In the genomic region with DNA sequence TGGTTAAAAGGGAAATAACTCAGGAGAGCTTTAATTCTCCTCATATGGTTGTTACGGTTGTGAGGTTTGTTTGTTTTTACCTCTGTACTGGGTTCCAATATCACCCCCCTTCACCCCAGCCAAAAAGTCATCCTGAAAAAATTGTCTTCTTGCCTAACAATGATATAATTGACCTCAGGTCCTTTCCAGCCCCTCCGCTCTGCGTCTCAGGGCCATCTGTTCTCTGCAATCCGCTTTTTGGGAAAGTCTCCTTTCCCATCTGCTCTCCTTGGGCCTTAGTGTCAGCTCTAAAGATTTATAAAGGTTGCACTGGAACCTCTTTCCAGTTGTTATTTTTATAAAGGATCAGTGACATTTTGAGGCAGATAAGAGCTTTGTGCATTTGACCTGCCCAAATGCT, we compare ENCODE assay signal across 13 cellular contexts. TPM values are rescaled to one million over a fixed set of nuclear protein-coding genes. Genes with fewer than 3 reads are reported as not detected.
DNase-seq lines count a peak whose midpoint lies in the region; ATAC-seq and TF ChIP-seq lines count a peak whose summit lies in the region.
"Had no signal": no experiment of that assay in that cellular context is flagged by ENCODE, and none has a peak within 500 bp of the region (broad histone marks: within the 10 kb centered on the region; RNA-seq: fewer than 3 reads in every experiment).

No MANE protein-coding gene starts in this region.

- BruUV-seq in MCF 10A (replicated peaks; lab: Mats Ljungman, UMichigan): no TSS peak

- no peaks in the 10 kb centered on the region for H3K9me3 Mint-ChIP-seq in MCF 10A (ENCODE audit: unreplicated experiment)
- no peaks in the 10 kb centered on the region for H3K9me3 Mint-ChIP-seq in activated T-cell treated with anti-CD3 and anti-CD28 coated beads, Interleukin-2, amount 50 U/mL, for 72 hours
- H3K9me3 Mint-ChIP-seq in activated CD4-positive, alpha-beta memory T cell treated with anti-CD3 and anti-CD28 coated beads, Interleukin-2, amount 10 ng/mL, durations not matched to agents 7 days and 5 days: no peaks in the 10 kb centered on the region

- DNase-seq in cardiac muscle cell (ENCODE audit: low read depth in 1 of 2, low spot score in 1 of 2) (no peak), cardiac septum (ENCODE audit: low spot score) (no peak), MCF 10A (ENCODE audit: unreplicated experiment) (no peak), uterus (no peak)
- no peak for DNase-seq in activated T-cell treated with anti-CD3 and anti-CD28 coated beads, Interleukin-2, amount 50 U/mL, for 72 hours
- no peak for DNase-seq in activated CD4-positive, alpha-beta memory T cell treated with anti-CD3 and anti-CD28 coated beads, Interleukin-2, amount 10 ng/mL, durations not matched to agents 7 days and 5 days
- DNase-seq: NCI-H1092, SIG-M5, testis had no signal

- H3K4me3 ChIP-seq in cardiac muscle cell (no peak overlapping the region), mucosa of rectum (ENCODE audit: low read length in 2 of 2) (peak overlapping the region; percentile 42 to 64), uterus (no peak overlapping the region)
- H3K4me3 ChIP-seq: testis had no signal

- no peak for TF ChIP-seq CTCF in cardiac muscle cell (IDR thresholded peaks at IDR 0.05; ENCODE audit: low read depth, low read length)
- TF ChIP-seq CTCF in MCF 10A (IDR thresholded peaks at IDR 0.05; ENCODE audit: unreplicated experiment): no peak
- TF ChIP-seq CTCF in uterus (IDR thresholded peaks at IDR 0.05): no peak

- H3K27me3 ChIP-seq in cardiac muscle cell (no peaks in the 10 kb centered on the region), mucosa of rectum (ENCODE audit: control insufficient read depth in 2 of 2, insufficient read depth in 2 of 2, low read length in 2 of 2) (peaks cover 0 to 4% of the 10 kb centered on the region in 2 donors), uterus (no peaks in the 10 kb centered on the region)
- H3K27me3 ChIP-seq: testis had no signal

- POLR2A ChIA-PET in MCF 10A (lab: Yijun Ruan, JAX): interaction anchor here (0.8 to 3.1 kb wide), 4 partner anchors 23 to 76 kb away, joined by 3 to 18 read pairs (median 3); no protein-coding TSS in a partner anchor
- POLR2A ChIA-PET in activated CD4-positive, alpha-beta memory T cell treated with anti-CD3 and anti-CD28 coated beads, Interleukin-2, amount 10 ng/mL, durations not matched to agents 7 days and 5 days (lab: Charles Lee): no interaction called here

- H3K36me3 Mint-ChIP-seq in MCF 10A (ENCODE audit: insufficient read depth, unreplicated experiment): no peaks in the 10 kb centered on the region
- no peaks in the 10 kb centered on the region for H3K36me3 Mint-ChIP-seq in activated T-cell treated with anti-CD3 and anti-CD28 coated beads, Interleukin-2, amount 50 U/mL, for 72 hours (ENCODE audit: insufficient read depth in 2 of 2)
- peaks cover 25% of the 10 kb centered on the region for H3K36me3 Mint-ChIP-seq in activated CD4-positive, alpha-beta memory T cell treated with anti-CD3 and anti-CD28 coated beads, Interleukin-2, amount 10 ng/mL, durations not matched to agents 7 days and 5 days (ENCODE audit: low read depth)

- peaks cover 55% of the 10 kb centered on the region for H3K27me3 Mint-ChIP-seq in MCF 10A (ENCODE audit: insufficient read depth, unreplicated experiment)
- peaks cover 8% of the 10 kb centered on the region for H3K27me3 Mint-ChIP-seq in activated T-cell treated with anti-CD3 and anti-CD28 coated beads, Interleukin-2, amount 50 U/mL, for 72 hours (ENCODE audit: low read depth)
- H3K27me3 Mint-ChIP-seq in activated CD4-positive, alpha-beta memory T cell treated with anti-CD3 and anti-CD28 coated beads, Interleukin-2, amount 10 ng/mL, durations not matched to agents 7 days and 5 days: no peaks in the 10 kb centered on the region

- H3K9ac ChIP-seq in mucosa of rectum (ENCODE audit: low read depth in 1 of 2, low read length in 2 of 2): peak overlapping the region; percentile 66 to 70

- no peaks in the 10 kb centered on the region for H3K9me3 ChIP-seq in cardiac muscle cell (ENCODE audit: low read depth)
- H3K9me3 ChIP-seq in mucosa of rectum (ENCODE audit: control insufficient read depth in 2 of 2, low read length in 2 of 2): no peaks in the 10 kb centered on the region
- H3K9me3 ChIP-seq in uterus: no peaks in the 10 kb centered on the region
- H3K9me3 ChIP-seq: testis had no signal

- no peak overlapping the region for H3K4me3 Mint-ChIP-seq in MCF 10A (ENCODE audit: unreplicated experiment)
- H3K4me3 Mint-ChIP-seq in activated T-cell treated with anti-CD3 and anti-CD28 coated beads, Interleukin-2, amount 50 U/mL, for 72 hours: no peak overlapping the region
- H3K4me3 Mint-ChIP-seq in activated CD4-positive, alpha-beta memory T cell treated with anti-CD3 and anti-CD28 coated beads, Interleukin-2, amount 10 ng/mL, durations not matched to agents 7 days and 5 days: no peak overlapping the region

- H3K4me1 ChIP-seq in cardiac muscle cell (ENCODE audit: low read depth) (peaks cover 47% of the 10 kb centered on the region), mucosa of rectum (ENCODE audit: control insufficient read depth in 2 of 2, insufficient read depth in 2 of 2, low read length in 2 of 2) (peaks cover 25 to 35% of the 10 kb centered on the region in 2 donors), uterus (no peaks in the 10 kb centered on the region)
- H3K4me1 ChIP-seq: testis had no signal

- intact Hi-C loops in cardiac septum (cut with DNase I) (no loop called here), MCF 10A (cut with micrococcal nuclease) (no loop called here), uterus (cut with DNase I; ENCODE audit: low total_unique reads) (no loop called here)

- CTCF ChIA-PET in MCF 10A (lab: Yijun Ruan, JAX): interaction anchor here (0.6 to 1.5 kb wide), 6 partner anchors 14 to 640 kb away, joined by 3 to 5 read pairs (median 4); partner anchors contain the start of gene MED12
- CTCF ChIA-PET in activated CD4-positive, alpha-beta memory T cell treated with anti-CD3 and anti-CD28 coated beads, Interleukin-2, amount 10 ng/mL, durations not matched to agents 7 days and 5 days (lab: Charles Lee): no interaction called here

- peak overlapping the region; percentile 76 for H3K27ac Mint-ChIP-seq in MCF 10A (ENCODE audit: low read depth, unreplicated experiment)
- H3K27ac Mint-ChIP-seq in activated T-cell treated with anti-CD3 and anti-CD28 coated beads, Interleukin-2, amount 50 U/mL, for 72 hours: no peak overlapping the region
- no peak overlapping the region for H3K27ac Mint-ChIP-seq in activated CD4-positive, alpha-beta memory T cell treated with anti-CD3 and anti-CD28 coated beads, Interleukin-2, amount 10 ng/mL, durations not matched to agents 7 days and 5 days

- no peak for TF ChIP-seq POLR2A in uterus (IDR thresholded peaks at IDR 0.05)

- peaks cover 33% of the 10 kb centered on the region for H3K4me1 Mint-ChIP-seq in MCF 10A (ENCODE audit: insufficient read depth, unreplicated experiment)
- peaks cover 11% of the 10 kb centered on the region for H3K4me1 Mint-ChIP-seq in activated T-cell treated with anti-CD3 and anti-CD28 coated beads, Interleukin-2, amount 50 U/mL, for 72 hours (ENCODE audit: low read depth)
- peaks cover 24% of the 10 kb centered on the region for H3K4me1 Mint-ChIP-seq in activated CD4-positive, alpha-beta memory T cell treated with anti-CD3 and anti-CD28 coated beads, Interleukin-2, amount 10 ng/mL, durations not matched to agents 7 days and 5 days

- peak overlapping the region; percentile 86 for H3K27ac ChIP-seq in cardiac muscle cell
- peak overlapping the region; percentile 86 to 87 for H3K27ac ChIP-seq in mucosa of rectum (ENCODE audit: low read depth in 2 of 2, low read length in 2 of 2)
- peak overlapping the region; percentile 55 to 70 for H3K27ac ChIP-seq in uterus
- H3K27ac ChIP-seq: testis had no signal

- no peak for ATAC-seq in activated T-cell treated with anti-CD3 and anti-CD28 coated beads, Interleukin-2, amount 50 U/mL, for 72 hours (replicated peaks in 1 of 2)
- no peak for ATAC-seq in GM18502 (IDR thresholded peaks at IDR 0.05; ENCODE audit: poor library complexity, unreplicated experiment)

- H3K36me3 ChIP-seq in cardiac muscle cell (no peaks in the 10 kb centered on the region), mucosa of rectum (ENCODE audit: control insufficient read depth in 2 of 2, insufficient read depth in 2 of 2, low read length in 2 of 2) (no peaks in the 10 kb centered on the region), uterus (no peaks in the 10 kb centered on the region)

RNA-seq across cellular contexts. Expression of gene DLG3, which starts 33.9 kb away (rescaled TPM):
- 34.1 and 50.1 TPM in 2 replicates for total RNA-seq in cardiac muscle cell
- polyA plus RNA-seq in cardiac muscle cell: 27.1 and 28.8 TPM in 2 replicates
- total RNA-seq in cardiac septum: 10.9 TPM
- 12.8 and 20.1 TPM in 2 replicates for total RNA-seq in MCF 10A (2022)
- 10 to 100 TPM in 3 of 4 donors, 1 to 10 TPM in 1; 4.9 to 72.6 (median 33.5) TPM for total RNA-seq in uterus
- 10 to 100 TPM; 43.8 to 48.9 TPM for total RNA-seq in activated T-cell treated with anti-CD3 and anti-CD28 coated beads, Interleukin-2, amount 50 U/mL, for 72 hours
- total RNA-seq in activated CD4-positive, alpha-beta memory T cell treated with anti-CD3 and anti-CD28 coated beads, Interleukin-2, amount 10 ng/mL, durations not matched to agents 7 days and 5 days: 10 to 100 TPM; 33.3 to 39.9 TPM

RNA-seq across cellular contexts. Expression of gene GDPD2, which starts 55.4 kb away (rescaled TPM):
- total RNA-seq in cardiac muscle cell (not detected in 2 replicates), cardiac septum (not detected), MCF 10A (2022) (not detected in 2 replicates), uterus (under 1 TPM in 1 of 4 donors, not detected in 3; 0.21 TPM)
- polyA plus RNA-seq in cardiac muscle cell: not detected in 2 replicates
- under 1 TPM in 1 of 2 donors, not detected in 1; 0.12 TPM for total RNA-seq in activated T-cell treated with anti-CD3 and anti-CD28 coated beads, Interleukin-2, amount 50 U/mL, for 72 hours
- under 1 TPM; 0.23 TPM for total RNA-seq in activated CD4-positive, alpha-beta memory T cell treated with anti-CD3 and anti-CD28 coated beads, Interleukin-2, amount 10 ng/mL, durations not matched to agents 7 days and 5 days
- total RNA-seq: mononuclear cell, skeletal muscle tissue, testis had no signal

Comparison
In these comparisons a context has a peak if more than half of its experiments do, and no peak if none do; other contexts are left out.
1. H3K4me3 ChIP-seq: peak in mucosa of rectum (2 of 2); none in cardiac muscle cell (single experiment) and uterus (0 of 2).
2. Peak in every context shown above with its lines, with median percentiles within 50 percentile points of each other: H3K27ac ChIP-seq.